Comparison of ENCODE assay signal across 2 cellular contexts in the genomic region with DNA sequence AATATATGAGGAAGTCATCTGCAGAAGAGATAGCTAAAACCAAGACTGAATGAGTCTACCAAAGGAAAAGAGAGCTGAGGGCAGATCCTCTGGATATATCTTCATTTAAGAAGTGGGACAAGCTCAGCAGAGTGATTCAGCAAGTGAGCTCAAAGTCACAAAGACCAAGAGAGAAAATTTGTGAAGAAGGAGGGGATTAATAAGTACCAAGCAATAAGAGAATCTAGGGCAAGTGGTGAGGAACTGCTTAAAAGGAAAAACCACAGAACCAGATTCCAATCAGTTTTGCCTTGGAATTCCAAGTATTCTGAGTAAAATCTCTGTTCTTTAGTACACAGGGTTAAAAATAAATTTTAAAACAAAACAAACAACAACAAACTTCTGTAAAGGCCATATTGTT.
TF ChIP-seq lines count a peak whose summit lies in the region.

No MANE protein-coding gene starts in this region.

TF ChIP-seq in HepG2, 621 proteins besides CTCF, POLR2A, EP300 and RAD21:
- TF ChIP-seq, protein P1, sequence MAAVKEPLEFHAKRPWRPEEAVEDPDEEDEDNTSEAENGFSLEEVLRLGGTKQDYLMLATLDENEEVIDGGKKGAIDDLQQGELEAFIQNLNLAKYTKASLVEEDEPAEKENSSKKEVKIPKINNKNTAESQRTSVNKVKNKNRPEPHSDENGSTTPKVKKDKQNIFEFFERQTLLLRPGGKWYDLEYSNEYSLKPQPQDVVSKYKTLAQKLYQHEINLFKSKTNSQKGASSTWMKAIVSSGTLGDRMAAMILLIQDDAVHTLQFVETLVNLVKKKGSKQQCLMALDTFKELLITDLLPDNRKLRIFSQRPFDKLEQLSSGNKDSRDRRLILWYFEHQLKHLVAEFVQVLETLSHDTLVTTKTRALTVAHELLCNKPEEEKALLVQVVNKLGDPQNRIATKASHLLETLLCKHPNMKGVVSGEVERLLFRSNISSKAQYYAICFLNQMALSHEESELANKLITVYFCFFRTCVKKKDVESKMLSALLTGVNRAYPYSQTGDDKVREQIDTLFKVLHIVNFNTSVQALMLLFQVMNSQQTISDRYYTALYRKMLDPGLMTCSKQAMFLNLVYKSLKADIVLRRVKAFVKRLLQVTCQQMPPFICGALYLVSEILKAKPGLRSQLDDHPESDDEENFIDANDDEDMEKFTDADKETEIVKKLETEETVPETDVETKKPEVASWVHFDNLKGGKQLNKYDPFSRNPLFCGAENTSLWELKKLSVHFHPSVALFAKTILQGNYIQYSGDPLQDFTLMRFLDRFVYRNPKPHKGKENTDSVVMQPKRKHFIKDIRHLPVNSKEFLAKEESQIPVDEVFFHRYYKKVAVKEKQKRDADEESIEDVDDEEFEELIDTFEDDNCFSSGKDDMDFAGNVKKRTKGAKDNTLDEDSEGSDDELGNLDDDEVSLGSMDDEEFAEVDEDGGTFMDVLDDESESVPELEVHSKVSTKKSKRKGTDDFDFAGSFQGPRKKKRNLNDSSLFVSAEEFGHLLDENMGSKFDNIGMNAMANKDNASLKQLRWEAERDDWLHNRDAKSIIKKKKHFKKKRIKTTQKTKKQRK (IDR thresholded peaks at IDR 0.05; ENCODE audit: low read length), result no peak
- TF ChIP-seq, protein P2, sequence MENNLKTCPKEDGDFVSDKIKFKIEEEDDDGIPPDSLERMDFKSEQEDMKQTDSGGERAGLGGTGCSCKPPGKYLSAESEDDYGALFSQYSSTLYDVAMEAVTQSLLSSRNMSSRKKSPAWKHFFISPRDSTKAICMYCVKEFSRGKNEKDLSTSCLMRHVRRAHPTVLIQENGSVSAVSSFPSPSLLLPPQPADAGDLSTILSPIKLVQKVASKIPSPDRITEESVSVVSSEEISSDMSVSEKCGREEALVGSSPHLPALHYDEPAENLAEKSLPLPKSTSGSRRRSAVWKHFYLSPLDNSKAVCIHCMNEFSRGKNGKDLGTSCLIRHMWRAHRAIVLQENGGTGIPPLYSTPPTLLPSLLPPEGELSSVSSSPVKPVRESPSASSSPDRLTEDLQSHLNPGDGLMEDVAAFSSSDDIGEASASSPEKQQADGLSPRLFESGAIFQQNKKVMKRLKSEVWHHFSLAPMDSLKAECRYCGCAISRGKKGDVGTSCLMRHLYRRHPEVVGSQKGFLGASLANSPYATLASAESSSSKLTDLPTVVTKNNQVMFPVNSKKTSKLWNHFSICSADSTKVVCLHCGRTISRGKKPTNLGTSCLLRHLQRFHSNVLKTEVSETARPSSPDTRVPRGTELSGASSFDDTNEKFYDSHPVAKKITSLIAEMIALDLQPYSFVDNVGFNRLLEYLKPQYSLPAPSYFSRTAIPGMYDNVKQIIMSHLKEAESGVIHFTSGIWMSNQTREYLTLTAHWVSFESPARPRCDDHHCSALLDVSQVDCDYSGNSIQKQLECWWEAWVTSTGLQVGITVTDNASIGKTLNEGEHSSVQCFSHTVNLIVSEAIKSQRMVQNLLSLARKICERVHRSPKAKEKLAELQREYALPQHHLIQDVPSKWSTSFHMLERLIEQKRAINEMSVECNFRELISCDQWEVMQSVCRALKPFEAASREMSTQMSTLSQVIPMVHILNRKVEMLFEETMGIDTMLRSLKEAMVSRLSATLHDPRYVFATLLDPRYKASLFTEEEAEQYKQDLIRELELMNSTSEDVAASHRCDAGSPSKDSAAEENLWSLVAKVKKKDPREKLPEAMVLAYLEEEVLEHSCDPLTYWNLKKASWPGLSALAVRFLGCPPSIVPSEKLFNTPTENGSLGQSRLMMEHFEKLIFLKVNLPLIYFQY (CRISPR knock-in tag; IDR thresholded peaks at IDR 0.05; ENCODE audit: borderline replicate concordance), result no peak
- TF ChIP-seq SMAD9 (CRISPR knock-in tag; IDR thresholded peaks at IDR 0.05) (no peak), KLF13 (CRISPR knock-in tag; IDR thresholded peaks at IDR 0.05) (no peak), ZNF567 (CRISPR knock-in tag; IDR thresholded peaks at IDR 0.05; ENCODE audit: borderline replicate concordance) (no peak), ZNF251 (CRISPR knock-in tag; IDR thresholded peaks at IDR 0.05) (no peak)
- TF ChIP-seq, protein P3, sequence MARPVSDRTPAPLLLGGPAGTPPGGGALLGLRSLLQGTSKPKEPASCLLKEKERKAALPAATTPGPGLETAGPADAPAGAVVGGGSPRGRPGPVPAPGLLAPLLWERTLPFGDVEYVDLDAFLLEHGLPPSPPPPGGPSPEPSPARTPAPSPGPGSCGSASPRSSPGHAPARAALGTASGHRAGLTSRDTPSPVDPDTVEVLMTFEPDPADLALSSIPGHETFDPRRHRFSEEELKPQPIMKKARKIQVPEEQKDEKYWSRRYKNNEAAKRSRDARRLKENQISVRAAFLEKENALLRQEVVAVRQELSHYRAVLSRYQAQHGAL (CRISPR knock-in tag; IDR thresholded peaks at IDR 0.05; ENCODE audit: not compliant biosample characterization), result no peak
- TF ChIP-seq, protein P4, sequence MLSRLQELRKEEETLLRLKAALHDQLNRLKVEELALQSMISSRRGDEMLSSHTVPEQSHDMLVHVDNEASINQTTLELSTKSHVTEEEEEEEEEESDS (CRISPR knock-in tag; IDR thresholded peaks at IDR 0.05; ENCODE audit: borderline replicate concordance), result no peak
- TF ChIP-seq, protein P5, sequence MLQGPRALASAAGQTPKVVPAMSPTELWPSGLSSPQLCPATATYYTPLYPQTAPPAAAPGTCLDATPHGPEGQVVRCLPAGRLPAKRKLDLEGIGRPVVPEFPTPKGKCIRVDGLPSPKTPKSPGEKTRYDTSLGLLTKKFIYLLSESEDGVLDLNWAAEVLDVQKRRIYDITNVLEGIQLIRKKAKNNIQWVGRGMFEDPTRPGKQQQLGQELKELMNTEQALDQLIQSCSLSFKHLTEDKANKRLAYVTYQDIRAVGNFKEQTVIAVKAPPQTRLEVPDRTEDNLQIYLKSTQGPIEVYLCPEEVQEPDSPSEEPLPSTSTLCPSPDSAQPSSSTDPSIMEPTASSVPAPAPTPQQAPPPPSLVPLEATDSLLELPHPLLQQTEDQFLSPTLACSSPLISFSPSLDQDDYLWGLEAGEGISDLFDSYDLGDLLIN (CRISPR knock-in tag; IDR thresholded peaks at IDR 0.05; ENCODE audit: borderline replicate concordance), result no peak
- TF ChIP-seq, protein P6, sequence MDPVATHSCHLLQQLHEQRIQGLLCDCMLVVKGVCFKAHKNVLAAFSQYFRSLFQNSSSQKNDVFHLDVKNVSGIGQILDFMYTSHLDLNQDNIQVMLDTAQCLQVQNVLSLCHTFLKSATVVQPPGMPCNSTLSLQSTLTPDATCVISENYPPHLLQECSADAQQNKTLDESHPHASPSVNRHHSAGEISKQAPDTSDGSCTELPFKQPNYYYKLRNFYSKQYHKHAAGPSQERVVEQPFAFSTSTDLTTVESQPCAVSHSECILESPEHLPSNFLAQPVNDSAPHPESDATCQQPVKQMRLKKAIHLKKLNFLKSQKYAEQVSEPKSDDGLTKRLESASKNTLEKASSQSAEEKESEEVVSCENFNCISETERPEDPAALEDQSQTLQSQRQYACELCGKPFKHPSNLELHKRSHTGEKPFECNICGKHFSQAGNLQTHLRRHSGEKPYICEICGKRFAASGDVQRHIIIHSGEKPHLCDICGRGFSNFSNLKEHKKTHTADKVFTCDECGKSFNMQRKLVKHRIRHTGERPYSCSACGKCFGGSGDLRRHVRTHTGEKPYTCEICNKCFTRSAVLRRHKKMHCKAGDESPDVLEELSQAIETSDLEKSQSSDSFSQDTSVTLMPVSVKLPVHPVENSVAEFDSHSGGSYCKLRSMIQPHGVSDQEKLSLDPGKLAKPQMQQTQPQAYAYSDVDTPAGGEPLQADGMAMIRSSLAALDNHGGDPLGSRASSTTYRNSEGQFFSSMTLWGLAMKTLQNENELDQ (CRISPR knock-in tag; IDR thresholded peaks at IDR 0.05; ENCODE audit: borderline replicate concordance), result no peak

TF ChIP-seq in SK-N-SH, 30 proteins besides CTCF, POLR2A, EP300 and RAD21:
- TF ChIP-seq MEF2A (IDR thresholded peaks at IDR 0.05; ENCODE audit: borderline replicate concordance, low read depth) (no peak), NFIC (IDR thresholded peaks at IDR 0.05; ENCODE audit: borderline replicate concordance) (no peak), CHD2 (IDR thresholded peaks at IDR 0.05; ENCODE audit: low read length, partially characterized antibody) (no peak), YY1 (IDR thresholded peaks at IDR 0.05; ENCODE audit: low read depth) (no peak), GATA2 (CRISPR knock-in tag; IDR thresholded peaks at IDR 0.05) (no peak), EZH2phosphoT487 (IDR thresholded peaks at IDR 0.05; ENCODE audit: borderline replicate concordance, low read depth) (no peak), POLR2AphosphoS5 (IDR thresholded peaks at IDR 0.05; ENCODE audit: low read depth, low read length) (no peak), RXRA (IDR thresholded peaks at IDR 0.05; ENCODE audit: borderline replicate concordance, low read depth) (no peak)
- TF ChIP-seq, protein P7, sequence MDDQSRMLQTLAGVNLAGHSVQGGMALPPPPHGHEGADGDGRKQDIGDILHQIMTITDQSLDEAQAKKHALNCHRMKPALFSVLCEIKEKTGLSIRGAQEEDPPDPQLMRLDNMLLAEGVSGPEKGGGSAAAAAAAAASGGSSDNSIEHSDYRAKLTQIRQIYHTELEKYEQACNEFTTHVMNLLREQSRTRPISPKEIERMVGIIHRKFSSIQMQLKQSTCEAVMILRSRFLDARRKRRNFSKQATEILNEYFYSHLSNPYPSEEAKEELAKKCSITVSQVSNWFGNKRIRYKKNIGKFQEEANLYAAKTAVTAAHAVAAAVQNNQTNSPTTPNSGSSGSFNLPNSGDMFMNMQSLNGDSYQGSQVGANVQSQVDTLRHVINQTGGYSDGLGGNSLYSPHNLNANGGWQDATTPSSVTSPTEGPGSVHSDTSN (IDR thresholded peaks at IDR 0.05), result no peak
- TF ChIP-seq, protein P8, sequence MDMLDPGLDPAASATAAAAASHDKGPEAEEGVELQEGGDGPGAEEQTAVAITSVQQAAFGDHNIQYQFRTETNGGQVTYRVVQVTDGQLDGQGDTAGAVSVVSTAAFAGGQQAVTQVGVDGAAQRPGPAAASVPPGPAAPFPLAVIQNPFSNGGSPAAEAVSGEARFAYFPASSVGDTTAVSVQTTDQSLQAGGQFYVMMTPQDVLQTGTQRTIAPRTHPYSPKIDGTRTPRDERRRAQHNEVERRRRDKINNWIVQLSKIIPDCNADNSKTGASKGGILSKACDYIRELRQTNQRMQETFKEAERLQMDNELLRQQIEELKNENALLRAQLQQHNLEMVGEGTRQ (IDR thresholded peaks at IDR 0.05; ENCODE audit: borderline replicate concordance, low read depth, low read length), result no peak
